In the genomic region with DNA sequence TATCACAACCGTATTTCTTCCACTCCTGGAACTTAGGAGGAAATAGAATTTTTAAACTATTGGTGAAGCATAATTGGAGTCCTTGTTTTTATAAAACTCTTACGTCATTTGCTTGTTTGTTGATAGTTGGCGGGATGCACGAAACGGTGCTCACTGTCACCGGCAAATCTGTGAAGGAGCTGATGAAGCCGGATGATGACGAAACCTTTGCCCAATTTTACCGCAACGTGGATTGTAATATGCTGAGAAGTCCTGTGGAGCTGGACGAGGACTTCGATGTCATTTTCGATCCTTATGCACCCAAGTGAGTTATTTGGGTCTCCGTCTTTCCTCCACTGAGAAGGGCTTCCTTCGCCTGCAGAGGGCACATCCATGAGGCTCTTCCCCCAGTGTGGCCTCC, we compare ENCODE assay signal across 1 cellular context.
TF ChIP-seq lines count a peak whose summit lies in the region.
"Not testable (repeated sequence)": the region's sequence is repeated elsewhere in the genome, so short reads cannot be mapped to it uniquely, and the experiment has no call there.

No MANE protein-coding gene starts in this region.

TF ChIP-seq in HepG2, 621 proteins besides CTCF, POLR2A, EP300 and RAD21:
- TF ChIP-seq CREB1 (IDR thresholded peaks at IDR 0.05) (peak; percentile 36; the same call in 1 of the 2 replicates), ATF7 (IDR thresholded peaks at IDR 0.05) (peak; percentile 17; the same call in 1 of the 2 replicates)
- not testable (repeated sequence) for TF ChIP-seq CREB1, ATF7 (CRISPR knock-in tag; IDR thresholded peaks at IDR 0.05)
